1 cellular context compared by ENCODE assay signal in genomic region chr11:46291441-46292143, GRCh38.
TF ChIP-seq lines count a peak whose summit lies in the region.

No MANE protein-coding gene starts in this region.

TF ChIP-seq in HepG2, 621 proteins besides CTCF, POLR2A, EP300 and RAD21:
- TF ChIP-seq ZNF101 (CRISPR knock-in tag; IDR thresholded peaks at IDR 0.05; ENCODE audit: borderline replicate concordance, low read depth) (no peak), DZIP1 (CRISPR knock-in tag; IDR thresholded peaks at IDR 0.05) (no peak), SATB2 (CRISPR knock-in tag; IDR thresholded peaks at IDR 0.05) (no peak), ZNF143 (CRISPR knock-in tag; IDR thresholded peaks at IDR 0.05) (no peak), ZNF740 (CRISPR knock-in tag; IDR thresholded peaks at IDR 0.05) (no peak), HOXA5 (CRISPR knock-in tag; IDR thresholded peaks at IDR 0.05) (no peak), ZNF891 (CRISPR knock-in tag; IDR thresholded peaks at IDR 0.05) (no peak), PAWR (CRISPR knock-in tag; IDR thresholded peaks at IDR 0.05; ENCODE audit: borderline replicate concordance) (no peak), KDM2A (CRISPR knock-in tag; IDR thresholded peaks at IDR 0.05; ENCODE audit: borderline replicate concordance, low read depth) (no peak), SRSF9 (IDR thresholded peaks at IDR 0.05; ENCODE audit: borderline replicate concordance, insufficient read depth, low read depth, low read length, poor library complexity, severe bottlenecking) (no peak)
